Comparison of ENCODE assay signal across 1 cellular context in the genomic region with DNA sequence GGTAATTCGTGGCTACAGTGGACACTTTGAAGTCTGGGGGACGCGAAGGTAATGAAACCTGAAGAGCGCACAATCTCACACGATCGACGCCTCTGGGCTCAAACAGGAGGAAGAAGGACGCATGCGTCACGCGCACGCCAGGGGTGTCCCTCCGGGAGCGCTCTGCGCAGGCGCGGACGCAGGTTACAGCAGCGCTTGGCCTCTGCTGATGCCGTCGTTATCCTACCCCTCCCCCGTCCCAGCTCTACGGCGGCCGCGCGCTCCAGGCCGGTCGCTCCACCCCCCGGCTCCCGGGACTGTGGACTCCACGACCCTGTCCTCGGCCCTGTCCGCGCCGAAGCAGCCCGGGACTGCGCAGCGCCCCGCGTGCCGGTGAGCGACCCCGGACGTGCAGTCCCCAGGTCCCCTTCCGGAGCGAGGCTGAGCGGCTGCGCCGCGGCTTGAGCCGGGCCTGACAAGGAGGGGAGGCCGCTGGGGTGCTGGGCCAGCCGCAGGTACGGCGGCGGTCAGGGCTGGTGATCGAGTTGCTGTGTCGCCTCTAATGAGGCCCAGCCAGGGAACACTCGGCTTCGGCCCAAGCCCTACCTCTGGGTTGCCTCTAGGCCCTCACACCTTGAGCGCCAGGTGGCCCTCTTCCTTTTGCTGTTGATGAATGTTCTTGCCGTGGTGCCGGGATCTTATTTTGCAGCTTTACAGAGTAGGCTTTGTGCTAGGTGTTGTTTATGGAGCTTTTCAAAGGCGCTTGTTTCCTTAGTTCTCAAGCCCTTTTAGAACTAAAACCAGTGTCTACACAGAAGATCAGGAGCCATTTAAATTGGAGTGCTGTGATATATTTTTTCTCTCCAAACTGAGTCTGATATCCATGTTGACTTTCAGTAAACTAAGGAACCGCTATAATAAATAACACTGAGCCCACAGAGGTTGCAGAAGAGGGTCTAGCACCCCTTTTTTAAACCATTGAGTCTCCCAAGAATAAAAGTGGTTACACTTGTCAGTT.
A peak's percentile ranks its signal among the peaks of the same experiment; 100 is the strongest.
TF ChIP-seq lines count a peak whose summit lies in the region.

TSS of gene TMEM106B (plus strand) at position 241 of the 997 bp plus-strand sequence. CDS start 3,517 bp downstream, outside the sequence.

TF ChIP-seq in K562, 482 proteins besides CTCF, POLR2A, EP300 and RAD21 (continued from another document and continues in another):
- TF ChIP-seq, protein P1, sequence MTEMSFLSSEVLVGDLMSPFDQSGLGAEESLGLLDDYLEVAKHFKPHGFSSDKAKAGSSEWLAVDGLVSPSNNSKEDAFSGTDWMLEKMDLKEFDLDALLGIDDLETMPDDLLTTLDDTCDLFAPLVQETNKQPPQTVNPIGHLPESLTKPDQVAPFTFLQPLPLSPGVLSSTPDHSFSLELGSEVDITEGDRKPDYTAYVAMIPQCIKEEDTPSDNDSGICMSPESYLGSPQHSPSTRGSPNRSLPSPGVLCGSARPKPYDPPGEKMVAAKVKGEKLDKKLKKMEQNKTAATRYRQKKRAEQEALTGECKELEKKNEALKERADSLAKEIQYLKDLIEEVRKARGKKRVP (CRISPR knock-in tag; IDR thresholded peaks at IDR 0.05): no peak
- TF ChIP-seq PHB (CRISPR knock-in tag; IDR thresholded peaks at IDR 0.05) (no peak), MCM5 (IDR thresholded peaks at IDR 0.05; ENCODE audit: low read depth) (no peak), CCNT2 (IDR thresholded peaks at IDR 0.05; ENCODE audit: borderline replicate concordance, extremely low read depth, insufficient read length, low read depth, low read length) (peak; percentile 89), ADNP (tag; IDR thresholded peaks at IDR 0.05) (no peak), TCFL5 (CRISPR knock-in tag; conservative IDR thresholded peaks at IDR 0.05) (no peak), PBX2 (CRISPR knock-in tag; IDR thresholded peaks at IDR 0.05; ENCODE audit: low read depth) (no peak), PBX2 (tag; conservative IDR thresholded peaks at IDR 0.05; ENCODE audit: low read depth) (no peak), SAP30 (IDR thresholded peaks at IDR 0.05; ENCODE audit: borderline replicate concordance, insufficient read depth, low read depth, low read length, poor library complexity, severe bottlenecking) (peak; percentile 62), ZBTB8A (IDR thresholded peaks at IDR 0.05; ENCODE audit: partially characterized antibody) (no peak), KHSRP (IDR thresholded peaks at IDR 0.05) (no peak), BRCA1 (IDR thresholded peaks at IDR 0.05) (no peak), BRCA1 (CRISPR knock-in tag; IDR thresholded peaks at IDR 0.05) (no peak), ZNF3 (CRISPR knock-in tag; IDR thresholded peaks at IDR 0.05) (no peak), PTBP1 (IDR thresholded peaks at IDR 0.05; ENCODE audit: low read depth, low read length) (no peak), BHLHE40 (IDR thresholded peaks at IDR 0.05; ENCODE audit: low read length) (peak; percentile 67), KAT8 (IDR thresholded peaks at IDR 0.05; ENCODE audit: low read depth) (no peak), SIX5 (IDR thresholded peaks at IDR 0.05; ENCODE audit: borderline replicate concordance in 1 of 2, insufficient read depth in 1 of 2, low read depth in 1 of 2, low read length in 2 of 2) (no peak), ETV5 (CRISPR knock-in tag; IDR thresholded peaks at IDR 0.05; ENCODE audit: low read depth) (no peak), RCOR1 (IDR thresholded peaks at IDR 0.05; ENCODE audit: borderline replicate concordance in 1 of 2, low read depth in 2 of 2, low read length in 2 of 2) (peak in 1 of 2 experiments; percentile 52; a peak in 1 of 4 replicates), TEAD1 (CRISPR knock-in tag; IDR thresholded peaks at IDR 0.05) (peak; percentile 42 to 82; a peak in 2 of 4 replicates), ZBTB40 (IDR thresholded peaks at IDR 0.05) (peak; percentile 63), ZBTB40 (CRISPR knock-in tag; IDR thresholded peaks at IDR 0.05) (no peak; the same call in 1 of the 2 replicates), CREM (IDR thresholded peaks at IDR 0.05; ENCODE audit: low read depth) (peak; percentile 98), BRD9 (IDR thresholded peaks at IDR 0.05; ENCODE audit: low read depth, partially characterized antibody) (no peak), BRF1 (IDR thresholded peaks at IDR 0.05; ENCODE audit: borderline replicate concordance, extremely low read depth, insufficient read length) (no peak), DPF2 (IDR thresholded peaks at IDR 0.05) (no peak)
- TF ChIP-seq, protein P2, sequence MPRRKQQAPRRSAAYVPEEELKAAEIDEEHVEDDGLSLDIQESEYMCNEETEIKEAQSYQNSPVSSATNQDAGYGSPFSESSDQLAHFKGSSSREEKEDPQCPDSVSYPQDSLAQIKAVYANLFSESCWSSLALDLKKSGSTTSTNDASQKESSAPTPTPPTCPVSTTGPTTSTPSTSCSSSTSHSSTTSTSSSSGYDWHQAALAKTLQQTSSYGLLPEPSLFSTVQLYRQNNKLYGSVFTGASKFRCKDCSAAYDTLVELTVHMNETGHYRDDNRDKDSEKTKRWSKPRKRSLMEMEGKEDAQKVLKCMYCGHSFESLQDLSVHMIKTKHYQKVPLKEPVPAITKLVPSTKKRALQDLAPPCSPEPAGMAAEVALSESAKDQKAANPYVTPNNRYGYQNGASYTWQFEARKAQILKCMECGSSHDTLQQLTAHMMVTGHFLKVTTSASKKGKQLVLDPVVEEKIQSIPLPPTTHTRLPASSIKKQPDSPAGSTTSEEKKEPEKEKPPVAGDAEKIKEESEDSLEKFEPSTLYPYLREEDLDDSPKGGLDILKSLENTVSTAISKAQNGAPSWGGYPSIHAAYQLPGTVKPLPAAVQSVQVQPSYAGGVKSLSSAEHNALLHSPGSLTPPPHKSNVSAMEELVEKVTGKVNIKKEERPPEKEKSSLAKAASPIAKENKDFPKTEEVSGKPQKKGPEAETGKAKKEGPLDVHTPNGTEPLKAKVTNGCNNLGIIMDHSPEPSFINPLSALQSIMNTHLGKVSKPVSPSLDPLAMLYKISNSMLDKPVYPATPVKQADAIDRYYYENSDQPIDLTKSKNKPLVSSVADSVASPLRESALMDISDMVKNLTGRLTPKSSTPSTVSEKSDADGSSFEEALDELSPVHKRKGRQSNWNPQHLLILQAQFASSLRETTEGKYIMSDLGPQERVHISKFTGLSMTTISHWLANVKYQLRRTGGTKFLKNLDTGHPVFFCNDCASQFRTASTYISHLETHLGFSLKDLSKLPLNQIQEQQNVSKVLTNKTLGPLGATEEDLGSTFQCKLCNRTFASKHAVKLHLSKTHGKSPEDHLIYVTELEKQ (CRISPR knock-in tag; IDR thresholded peaks at IDR 0.05): no peak
- TF ChIP-seq, protein P3, sequence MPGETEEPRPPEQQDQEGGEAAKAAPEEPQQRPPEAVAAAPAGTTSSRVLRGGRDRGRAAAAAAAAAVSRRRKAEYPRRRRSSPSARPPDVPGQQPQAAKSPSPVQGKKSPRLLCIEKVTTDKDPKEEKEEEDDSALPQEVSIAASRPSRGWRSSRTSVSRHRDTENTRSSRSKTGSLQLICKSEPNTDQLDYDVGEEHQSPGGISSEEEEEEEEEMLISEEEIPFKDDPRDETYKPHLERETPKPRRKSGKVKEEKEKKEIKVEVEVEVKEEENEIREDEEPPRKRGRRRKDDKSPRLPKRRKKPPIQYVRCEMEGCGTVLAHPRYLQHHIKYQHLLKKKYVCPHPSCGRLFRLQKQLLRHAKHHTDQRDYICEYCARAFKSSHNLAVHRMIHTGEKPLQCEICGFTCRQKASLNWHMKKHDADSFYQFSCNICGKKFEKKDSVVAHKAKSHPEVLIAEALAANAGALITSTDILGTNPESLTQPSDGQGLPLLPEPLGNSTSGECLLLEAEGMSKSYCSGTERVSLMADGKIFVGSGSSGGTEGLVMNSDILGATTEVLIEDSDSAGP (CRISPR knock-in tag; IDR thresholded peaks at IDR 0.05): no peak
- TF ChIP-seq, protein P4, sequence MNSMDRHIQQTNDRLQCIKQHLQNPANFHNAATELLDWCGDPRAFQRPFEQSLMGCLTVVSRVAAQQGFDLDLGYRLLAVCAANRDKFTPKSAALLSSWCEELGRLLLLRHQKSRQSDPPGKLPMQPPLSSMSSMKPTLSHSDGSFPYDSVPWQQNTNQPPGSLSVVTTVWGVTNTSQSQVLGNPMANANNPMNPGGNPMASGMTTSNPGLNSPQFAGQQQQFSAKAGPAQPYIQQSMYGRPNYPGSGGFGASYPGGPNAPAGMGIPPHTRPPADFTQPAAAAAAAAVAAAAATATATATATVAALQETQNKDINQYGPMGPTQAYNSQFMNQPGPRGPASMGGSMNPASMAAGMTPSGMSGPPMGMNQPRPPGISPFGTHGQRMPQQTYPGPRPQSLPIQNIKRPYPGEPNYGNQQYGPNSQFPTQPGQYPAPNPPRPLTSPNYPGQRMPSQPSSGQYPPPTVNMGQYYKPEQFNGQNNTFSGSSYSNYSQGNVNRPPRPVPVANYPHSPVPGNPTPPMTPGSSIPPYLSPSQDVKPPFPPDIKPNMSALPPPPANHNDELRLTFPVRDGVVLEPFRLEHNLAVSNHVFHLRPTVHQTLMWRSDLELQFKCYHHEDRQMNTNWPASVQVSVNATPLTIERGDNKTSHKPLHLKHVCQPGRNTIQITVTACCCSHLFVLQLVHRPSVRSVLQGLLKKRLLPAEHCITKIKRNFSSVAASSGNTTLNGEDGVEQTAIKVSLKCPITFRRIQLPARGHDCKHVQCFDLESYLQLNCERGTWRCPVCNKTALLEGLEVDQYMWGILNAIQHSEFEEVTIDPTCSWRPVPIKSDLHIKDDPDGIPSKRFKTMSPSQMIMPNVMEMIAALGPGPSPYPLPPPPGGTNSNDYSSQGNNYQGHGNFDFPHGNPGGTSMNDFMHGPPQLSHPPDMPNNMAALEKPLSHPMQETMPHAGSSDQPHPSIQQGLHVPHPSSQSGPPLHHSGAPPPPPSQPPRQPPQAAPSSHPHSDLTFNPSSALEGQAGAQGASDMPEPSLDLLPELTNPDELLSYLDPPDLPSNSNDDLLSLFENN (IDR thresholded peaks at IDR 0.05; ENCODE audit: low read depth in 2 of 2, low read length in 2 of 2): no peak
